23 cellular contexts compared by ENCODE assay signal in the genomic region with DNA sequence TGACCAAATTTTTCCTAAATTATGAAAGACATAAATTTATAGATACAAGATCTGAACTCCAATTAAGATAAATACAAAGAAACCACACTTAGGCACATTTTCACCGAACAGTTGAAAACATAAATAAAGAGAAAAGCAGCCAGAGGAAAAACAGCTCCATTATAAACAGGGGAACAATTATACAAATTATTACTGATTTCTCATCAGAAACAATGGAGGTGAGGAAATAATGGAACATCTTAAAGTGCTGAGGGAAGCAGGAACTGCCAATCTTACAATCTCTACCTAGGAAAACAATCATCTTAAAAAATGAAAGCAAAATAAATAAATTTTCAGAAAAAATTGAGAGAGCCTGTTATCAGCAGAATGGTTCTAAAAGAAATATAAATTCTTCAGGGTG.
"Had no signal": no experiment of that assay in that cellular context is flagged by ENCODE, and none has a peak within 500 bp of the region (broad histone marks: within the 10 kb centered on the region; RNA-seq: fewer than 3 reads in every experiment).

No MANE protein-coding gene starts in this region.

- ATAC-seq: effector memory CD8-positive, alpha-beta T cell; esophagus mucosa; gastrocnemius medialis; heart right ventricle; left cardiac atrium; left lung; left ventricle myocardium superior; lower lobe of right lung had no signal

- H3K27ac ChIP-seq: colonic mucosa, epithelial cell of prostate, esophagus squamous epithelium, gastrocnemius medialis, heart right ventricle, left lung, lower lobe of right lung had no signal

- FAIRE-seq: islet of Langerhans, keratinocyte had no signal

- H3K9me3 ChIP-seq: colonic mucosa, esophagus squamous epithelium, gastrocnemius medialis, left lung, lower lobe of right lung had no signal

- H3K4me3 ChIP-seq: colonic mucosa, esophagus squamous epithelium, gastrocnemius medialis, heart right ventricle, left lung, lower lobe of right lung had no signal

- H3K4me1 ChIP-seq: colonic mucosa, esophagus squamous epithelium, gastrocnemius medialis, heart right ventricle, left lung, lower lobe of right lung had no signal

- H3K27me3 ChIP-seq: colonic mucosa, esophagus squamous epithelium, gastrocnemius medialis, heart right ventricle, left lung had no signal

- H3K36me3 ChIP-seq: colonic mucosa, esophagus squamous epithelium, gastrocnemius medialis, heart right ventricle, left lung, lower lobe of right lung had no signal

- DNase-seq: colonic mucosa; cortex of kidney; effector CD8-positive, alpha-beta T cell; effector memory CD8-positive, alpha-beta T cell; endodermal cell; erythroblast; esophagus squamous epithelium; foreskin fibroblast; foreskin melanocyte; gastrocnemius medialis; glutamatergic neuron; head of caudate nucleus; heart right ventricle; hippocampal formation; left cardiac atrium; left lung; left ventricle myocardium superior; lower lobe of right lung; mesenchymal stem cell had no signal
